In genomic region chr15:43791993-43792760, GRCh38 we compare ENCODE assay signal across 8 cellular contexts. TPM values are rescaled to one million over a fixed set of nuclear protein-coding genes. Genes with fewer than 3 reads are reported as not detected.
DNase-seq lines count a peak whose midpoint lies in the region; ATAC-seq and TF ChIP-seq lines count a peak whose summit lies in the region.

TSS of gene SERF2 (plus strand) at chr15:43792320. CDS start at chr15:43792377, 57 bp downstream.

- H3K27ac Mint-ChIP-seq in T-cell (peak within 1 kb of the TSS; percentile 95 to 97), type B pancreatic cell (peak within 1 kb of the TSS; percentile 97)

- CTCF ChIA-PET in T-cell (lab: Charles Lee) = interaction anchor here in 1 of 2 donors (0.6 to 1.2 kb wide), 3 partner anchors 15 to 42 kb away, joined by 8 to 10 read pairs (median 8); partner anchors contain the start of gene ELL3

- ATAC-seq in HG02798 (IDR thresholded peaks at IDR 0.05; ENCODE audit: poor library complexity, unreplicated experiment) = peak; percentile 95
- ATAC-seq in T-cell (replicated peaks in 1 of 4) = peak; percentile 94 to 97 (median 96)

- no peaks in the 10 kb centered on the region for H3K27me3 Mint-ChIP-seq in T-cell
- H3K27me3 Mint-ChIP-seq in type B pancreatic cell = no peaks in the 10 kb centered on the region

- DNase-seq in NCI-H1436 treated with DMSO at 0.1 percent for 48 hours (lab: John Stamatoyannopoulos, UW) = peak; percentile 90
- DNase-seq in T-cell = peak; percentile 97 to 100 (median 99)
- DNase-seq in cardiac septum (ENCODE audit: low spot score) = peak; percentile 100
- DNase-seq in pons (ENCODE audit: low spot score) = peak; percentile 99
- DNase-seq in type B pancreatic cell (ENCODE audit: extremely low spot score, unreplicated experiment) = peak; percentile 99

- peak within 1 kb of the TSS; percentile 98 for H3K27ac ChIP-seq in adipose tissue (ENCODE audit: low read depth, low read length)

- H3K4me3 Mint-ChIP-seq in T-cell (peak within 1 kb of the TSS; percentile 89 to 95 (median 93)), type B pancreatic cell (peak within 1 kb of the TSS; percentile 96)

- POLR2A ChIA-PET in T-cell (lab: Charles Lee) = interaction anchor here (0.5 to 1.1 kb wide), 6 partner anchors 22 to 303 kb away, joined by 3 to 5 read pairs (median 4); partner anchors contain the start of gene MFAP1 (in 1 of the 2)

- no peaks in the 10 kb centered on the region for H3K9me3 Mint-ChIP-seq in T-cell
- H3K9me3 Mint-ChIP-seq in type B pancreatic cell = no peaks in the 10 kb centered on the region

- H3K36me3 Mint-ChIP-seq in T-cell = peaks cover 33% of the 10 kb centered on the region
- peaks cover 32% of the 10 kb centered on the region for H3K36me3 Mint-ChIP-seq in type B pancreatic cell

- intact Hi-C loops in cardiac septum (cut with DNase I) = no loop called here

- 0 to 1% (median 1%) methylated on average over 65 to 66 of the region's 66 CpGs for WGBS in adipose tissue, 3 donors

- peak within 1 kb of the TSS; percentile 96 for H3K4me3 ChIP-seq in GM12875 (ENCODE audit: low read depth, low read length)

- no peak for TF ChIP-seq CTCF in GM12875 (IDR thresholded peaks at IDR 0.05; ENCODE audit: borderline replicate concordance, insufficient read depth, low read depth, low read length)
- TF ChIP-seq CTCF in type B pancreatic cell (conservative IDR thresholded peaks at IDR 0.05) = no peak

- peaks cover 41 to 49% (median 48%) of the 10 kb centered on the region in 3 donors for H3K4me1 Mint-ChIP-seq in T-cell
- H3K4me1 Mint-ChIP-seq in type B pancreatic cell (ENCODE audit: unreplicated experiment) = peaks cover 23% of the 10 kb centered on the region

RNA-seq across cellular contexts. Expression of gene SERF2, which starts in this region (rescaled TPM):
- 100 to 1,000 TPM; 397 to 586 (median 532) TPM for total RNA-seq in T-cell
- 1,000 to 10,000 TPM; 1,192 to 2,361 (median 1,574) TPM for polyA plus RNA-seq in adipose tissue
- total RNA-seq in cardiac septum = 943 TPM
- 805 and 910 TPM in 2 replicates for total RNA-seq in type B pancreatic cell (ENCODE audit: low replicate concordance)

Comparison
In these comparisons a context has a peak if more than half of its experiments do, and no peak if none do; other contexts are left out.
1. Peak in every context shown above with its lines: DNase-seq, ATAC-seq, H3K4me3 ChIP-seq and H3K27ac ChIP-seq.